In genomic region chr2:96103906-96104861, GRCh38 we compare ENCODE assay signal across 1 cellular context.
TF ChIP-seq lines count a peak whose summit lies in the region.

No MANE protein-coding gene starts in this region.

TF ChIP-seq in GM23338, 12 proteins besides CTCF, POLR2A, EP300 and RAD21 (continued from another document):
- TF ChIP-seq ETS1 (IDR thresholded peaks at IDR 0.05) (no peak), EZH2 (IDR thresholded peaks at IDR 0.05; ENCODE audit: low read depth, unreplicated experiment) (no peak), ZNF331 (CRISPR knock-in tag; IDR thresholded peaks at IDR 0.05; ENCODE audit: low read depth) (no peak), EZH2phosphoT487 (IDR thresholded peaks at IDR 0.05; ENCODE audit: unreplicated experiment) (no peak), JUNB (IDR thresholded peaks at IDR 0.05; ENCODE audit: unreplicated experiment) (no peak), NANOG (IDR thresholded peaks at IDR 0.05; ENCODE audit: borderline replicate concordance) (no peak), STAT1 (IDR thresholded peaks at IDR 0.05; ENCODE audit: unreplicated experiment) (no peak), ZNF114 (CRISPR knock-in tag; IDR thresholded peaks at IDR 0.05) (no peak), CREB1 (CRISPR knock-in tag; IDR thresholded peaks at IDR 0.05; ENCODE audit: low read depth) (no peak), POLR2AphosphoS5 (IDR thresholded peaks at IDR 0.05; ENCODE audit: low read depth) (no peak)
